Comparison of ENCODE assay signal across 16 cellular contexts in the genomic region with DNA sequence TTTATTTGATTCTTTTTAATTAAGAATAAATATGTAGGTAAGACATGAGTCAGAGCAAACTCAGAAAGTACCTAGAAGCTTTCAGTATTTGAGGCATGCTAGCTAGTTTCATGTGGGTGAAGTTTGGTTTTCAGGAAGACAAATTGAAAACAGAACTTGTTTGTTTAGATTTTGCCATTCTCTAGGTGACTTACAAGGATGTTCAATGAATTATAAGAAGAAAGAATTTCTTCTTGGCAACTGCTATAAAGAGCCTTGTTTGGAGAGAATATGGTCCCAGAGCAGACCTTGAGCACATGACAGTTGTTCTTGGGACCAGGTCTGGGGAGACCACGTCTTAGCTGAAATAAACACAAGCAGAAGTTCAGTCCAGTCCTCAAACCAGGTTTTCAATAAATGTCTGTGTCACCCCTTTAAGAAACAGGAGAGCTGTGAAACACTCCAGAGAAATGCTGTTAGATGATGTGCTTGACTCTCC. TPM values are rescaled to one million over a fixed set of nuclear protein-coding genes. Genes with fewer than 3 reads are reported as not detected.
DNase-seq lines count a peak whose midpoint lies in the region; ATAC-seq, FAIRE-seq and TF ChIP-seq lines count a peak whose summit lies in the region.
"Had no signal": no experiment of that assay in that cellular context is flagged by ENCODE, and none has a peak within 500 bp of the region (broad histone marks: within the 10 kb centered on the region; RNA-seq: fewer than 3 reads in every experiment).

No MANE protein-coding gene starts in this region.

- H3K36me3 ChIP-seq in kidney (ENCODE audit: control insufficient read depth in 1 of 2, insufficient read depth in 2 of 2, low read length in 2 of 2): no peaks in the 10 kb centered on the region
- H3K36me3 ChIP-seq: cardiac muscle cell, suprapubic skin had no signal

- H3K4me3 ChIP-seq in kidney (ENCODE audit: low read length in 2 of 2): no peak overlapping the region
- H3K4me3 ChIP-seq: cardiac muscle cell, GM23338, suprapubic skin had no signal

- peak; percentile 92 for ATAC-seq in GM18861 (IDR thresholded peaks at IDR 0.05; ENCODE audit: unreplicated experiment)
- ATAC-seq in HG03060 (IDR thresholded peaks at IDR 0.05; ENCODE audit: low read depth, unreplicated experiment): peak; percentile 52
- ATAC-seq: GM23338 had no signal

- H3K4me3 Mint-ChIP-seq in activated T-helper 1 cell treated with anti-CD3 and anti-CD28 coated beads, Interleukin-12 subunit alpha, Interleukin-12 subunit beta, Interleukin-2, Interleukin-4 antibody, amounts not matched to agents 30 ng/mL and 10 ng/mL and 1 ng/mL, durations not matched to agents 14 hours and 24 hours and 36 hours: peak overlapping the region; percentile 66
- H3K4me3 Mint-ChIP-seq: GM23338 had no signal

- peaks cover 59% of the 10 kb centered on the region for H3K4me1 Mint-ChIP-seq in activated T-helper 1 cell treated with anti-CD3 and anti-CD28 coated beads, Interleukin-12 subunit alpha, Interleukin-12 subunit beta, Interleukin-2, Interleukin-4 antibody, amounts not matched to agents 30 ng/mL and 10 ng/mL and 1 ng/mL, durations not matched to agents 14 hours and 24 hours and 36 hours (ENCODE audit: low read depth)
- H3K4me1 Mint-ChIP-seq: GM23338 had no signal

- peaks cover 0 to 2% of the 10 kb centered on the region in 2 donors for H3K9me3 ChIP-seq in kidney (ENCODE audit: control insufficient read depth in 1 of 2, low read length in 2 of 2)
- H3K9me3 ChIP-seq: suprapubic skin had no signal

- TF ChIP-seq CTCF in GM20000 (IDR thresholded peaks at IDR 0.05; ENCODE audit: extremely low read depth, missing control alignments): no peak
- no peak for TF ChIP-seq CTCF in kidney (IDR thresholded peaks at IDR 0.05; ENCODE audit: borderline replicate concordance, extremely low read depth, insufficient read depth)

- no peak for FAIRE-seq in kidney (lab: Jason Lieb, UNC)
- FAIRE-seq: keratinocyte had no signal

- no peaks in the 10 kb centered on the region for H3K27me3 Mint-ChIP-seq in activated T-helper 1 cell treated with anti-CD3 and anti-CD28 coated beads, Interleukin-12 subunit alpha, Interleukin-12 subunit beta, Interleukin-2, Interleukin-4 antibody, amounts not matched to agents 30 ng/mL and 10 ng/mL and 1 ng/mL, durations not matched to agents 14 hours and 24 hours and 36 hours (ENCODE audit: insufficient read depth)

- no peak overlapping the region for H3K27ac ChIP-seq in kidney (ENCODE audit: low read depth in 2 of 2, low read length in 2 of 2)
- H3K27ac ChIP-seq: cardiac muscle cell, suprapubic skin had no signal

- H3K4me1 ChIP-seq in kidney (ENCODE audit: control insufficient read depth in 1 of 2, insufficient read depth in 1 of 2, low read depth in 1 of 2, low read length in 2 of 2): no peaks in the 10 kb centered on the region
- H3K4me1 ChIP-seq: suprapubic skin had no signal

- DNase-seq in GM20000 (ENCODE audit: low spot score) (peak; percentile 48), NCI-H510A (lab: John Stamatoyannopoulos, UW) (no peak), kidney (no peak), Ammon's horn (ENCODE audit: low spot score) (no peak)
- no peak for DNase-seq in activated T-helper 1 cell treated with anti-CD3 and anti-CD28 coated beads, Interleukin-12 subunit alpha, Interleukin-12 subunit beta, Interleukin-2, Interleukin-4 antibody, amounts not matched to agents 30 ng/mL and 10 ng/mL and 1 ng/mL, durations not matched to agents 14 hours and 24 hours and 36 hours (ENCODE audit: low spot score)
- DNase-seq: Karpas-422; NCI-H345; nucleus accumbens; stimulated activated CD4-positive, alpha-beta T cell treated with anti-CD3 and anti-CD28 coated beads, Interleukin-4, amount 100 ng/mL, for 1 hour had no signal

- peak overlapping the region; percentile 94 for H3K27ac Mint-ChIP-seq in activated T-helper 1 cell treated with anti-CD3 and anti-CD28 coated beads, Interleukin-12 subunit alpha, Interleukin-12 subunit beta, Interleukin-2, Interleukin-4 antibody, amounts not matched to agents 30 ng/mL and 10 ng/mL and 1 ng/mL, durations not matched to agents 14 hours and 24 hours and 36 hours
- H3K27ac Mint-ChIP-seq: GM23338 had no signal

- intact Hi-C loops in activated T-helper 1 cell treated with anti-CD3 and anti-CD28 coated beads, Interleukin-12 subunit alpha, Interleukin-12 subunit beta, Interleukin-2, Interleukin-4 antibody, amounts not matched to agents 30 ng/mL and 10 ng/mL and 1 ng/mL, durations not matched to agents 14 hours and 24 hours and 36 hours (cut with micrococcal nuclease): loop anchor here (2.0 to 10.0 kb wide), 11 partner anchors 42 to 704 kb away; partner anchors contain the start of genes BBS12 and TRPC3
- intact Hi-C loops in kidney (cut with DNase I): no loop called here

- peaks cover 14% of the 10 kb centered on the region for H3K9me3 Mint-ChIP-seq in activated T-helper 1 cell treated with anti-CD3 and anti-CD28 coated beads, Interleukin-12 subunit alpha, Interleukin-12 subunit beta, Interleukin-2, Interleukin-4 antibody, amounts not matched to agents 30 ng/mL and 10 ng/mL and 1 ng/mL, durations not matched to agents 14 hours and 24 hours and 36 hours

- peaks cover 22% of the 10 kb centered on the region for H3K36me3 Mint-ChIP-seq in activated T-helper 1 cell treated with anti-CD3 and anti-CD28 coated beads, Interleukin-12 subunit alpha, Interleukin-12 subunit beta, Interleukin-2, Interleukin-4 antibody, amounts not matched to agents 30 ng/mL and 10 ng/mL and 1 ng/mL, durations not matched to agents 14 hours and 24 hours and 36 hours (ENCODE audit: low read depth)

- no peak overlapping the region for H3K9ac ChIP-seq in kidney (ENCODE audit: low read length in 2 of 2)

RNA-seq across cellular contexts. Expression of gene IL21, which starts 38.0 kb away (rescaled TPM):
- 136 and 138 TPM in 2 replicates for total RNA-seq in activated T-helper 1 cell treated with anti-CD3 and anti-CD28 coated beads, Interleukin-12 subunit alpha, Interleukin-12 subunit beta, Interleukin-2, Interleukin-4 antibody, amounts not matched to agents 30 ng/mL and 10 ng/mL and 1 ng/mL, durations not matched to agents 14 hours and 24 hours and 36 hours
- not detected for total RNA-seq in kidney
- polyA plus RNA-seq in kidney (ENCODE audit: insufficient read depth, low read depth, low replicate concordance): not detected
- total RNA-seq: cardiac muscle cell, GM23338, SK-MEL-5, suprapubic skin had no signal
- polyA plus RNA-seq: cardiac muscle cell, GM23338, keratinocyte had no signal

Comparison
In these comparisons a context has a peak if more than half of its experiments do, and no peak if none do; other contexts are left out.
1. RNA of gene IL21, which starts 38.0 kb away (total RNA-seq): 136 to 138 TPM in activated T-helper 1 cell treated with anti-CD3 and anti-CD28 coated beads, Interleukin-12 subunit alpha, Interleukin-12 subunit beta, Interleukin-2, Interleukin-4 antibody, amounts not matched to agents 30 ng/mL and 10 ng/mL and 1 ng/mL, durations not matched to agents 14 hours and 24 hours and 36 hours; not detected in kidney (single experiment); every median in the first group is over 100 times any median in the second.